8 cellular contexts compared by ENCODE assay signal in the genomic region with DNA sequence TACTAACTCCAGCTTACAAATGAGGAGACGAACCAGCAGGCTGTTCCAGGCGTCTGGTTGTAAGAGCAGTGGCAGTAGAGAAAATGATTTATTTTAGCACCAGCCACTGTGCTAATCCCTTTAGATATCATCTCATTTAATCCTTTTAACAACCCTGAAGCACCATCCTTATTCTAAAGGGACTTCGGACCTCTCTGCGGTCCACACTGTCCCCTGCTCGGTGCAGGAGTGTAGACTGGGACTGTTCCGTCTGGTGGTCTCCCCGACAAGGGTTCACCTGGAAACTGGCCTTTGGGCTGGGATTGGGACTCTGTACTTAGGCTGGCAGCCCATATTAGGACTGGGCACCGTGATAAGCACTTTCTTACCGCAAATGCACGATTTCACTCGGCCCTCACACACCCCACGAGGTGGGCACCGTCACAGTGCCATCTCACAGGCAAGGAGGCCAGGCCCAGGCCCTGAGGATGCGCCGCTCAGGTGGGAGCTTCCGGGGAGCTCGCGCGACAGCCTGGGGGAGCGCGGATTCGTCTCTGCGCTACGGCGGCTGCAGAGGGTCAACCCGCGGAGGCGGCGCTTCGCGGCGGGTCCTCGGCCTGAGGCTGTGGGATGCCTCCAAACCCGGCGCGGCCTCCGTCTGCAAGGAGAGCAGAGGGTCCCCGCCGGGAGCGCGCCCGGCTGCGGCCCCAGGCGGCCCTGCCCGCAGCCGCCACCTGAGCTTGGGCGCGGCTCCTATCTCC. TPM values are rescaled to one million over a fixed set of nuclear protein-coding genes. Genes with fewer than 3 reads are reported as not detected.
DNase-seq lines count a peak whose midpoint lies in the region; ATAC-seq and TF ChIP-seq lines count a peak whose summit lies in the region.

No MANE protein-coding gene starts in this region.

- ATAC-seq in GM21825 (IDR thresholded peaks at IDR 0.05; ENCODE audit: unreplicated experiment) = peak; percentile 86

- H3K27me3 ChIP-seq in suprapubic skin = no peaks in the 10 kb centered on the region

- peaks cover 27% of the 10 kb centered on the region for H3K4me1 ChIP-seq in suprapubic skin

- no peaks in the 10 kb centered on the region for H3K36me3 ChIP-seq in suprapubic skin

- H3K27ac ChIP-seq in suprapubic skin = peak overlapping the region; percentile 71

- 2% methylated on average over 13 of the region's 48 CpGs for WGBS in suprapubic skin

- H3K4me3 ChIP-seq in suprapubic skin = peak overlapping the region; percentile 75

- DNase-seq in EH (ENCODE audit: low read depth) = peak; percentile 79
- peak; percentile 41 to 52 for DNase-seq in Kasumi-1 (lab: John Stamatoyannopoulos, UW)
- peak; percentile 77 for DNase-seq in SHP77 treated with DMSO at 0.1 percent for 48 hours (lab: John Stamatoyannopoulos, UW)
- peak; percentile 50 to 85 (median 74) for DNase-seq in activated naive CD4-positive, alpha-beta T cell (lab: John Stamatoyannopoulos, UW)
- DNase-seq in globus pallidus (ENCODE audit: low spot score) = peak; percentile 72
- peak in 55 of 56 donors; percentile 32 to 88 (median 73) for DNase-seq in nucleus accumbens (lab: John Stamatoyannopoulos, UW)
- DNase-seq in suprapubic skin (ENCODE audit: low spot score in 2 of 2) = peak; percentile 84 to 87

- no peak for TF ChIP-seq CTCF in suprapubic skin (IDR thresholded peaks at IDR 0.05)

- TF ChIP-seq EP300 in suprapubic skin (IDR thresholded peaks at IDR 0.05) = no peak

- peak in 1 of 2 donors; percentile 21 for TF ChIP-seq POLR2A in suprapubic skin (IDR thresholded peaks at IDR 0.05)

- no peaks in the 10 kb centered on the region for H3K9me3 ChIP-seq in suprapubic skin

RNA-seq across cellular contexts. Expression of gene ATP1A1, which starts 45.2 kb away (rescaled TPM):
- total RNA-seq in suprapubic skin = 100 to 1,000 TPM; 556 to 703 (median 561) TPM

Comparison
In these comparisons a context has a peak if more than half of its experiments do, and no peak if none do; other contexts are left out.
1. Peak in every context shown above with its lines: DNase-seq, ATAC-seq, H3K4me3 ChIP-seq and H3K27ac ChIP-seq.